In the genomic region with DNA sequence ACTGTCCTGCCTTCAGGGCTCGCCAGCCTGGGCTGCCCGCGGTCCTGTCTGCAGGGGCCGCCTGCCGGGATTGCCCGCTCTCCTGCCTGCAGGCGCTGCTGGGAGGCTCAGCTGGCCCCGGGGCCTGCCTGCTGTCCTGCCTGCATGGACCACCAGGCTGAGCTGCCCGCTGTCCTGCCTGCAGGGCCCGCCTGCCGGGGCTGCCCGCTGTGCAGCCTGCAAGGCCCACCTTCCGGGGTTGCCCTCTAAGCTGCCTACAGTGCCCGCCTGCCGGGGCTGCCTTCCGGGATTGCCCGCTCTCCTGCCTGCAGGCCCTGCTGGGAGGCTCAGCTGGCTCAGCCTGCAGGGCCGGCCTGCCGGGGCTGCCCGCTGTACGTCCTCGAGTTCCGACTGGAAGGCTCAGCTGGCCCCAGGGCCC, we compare ENCODE assay signal across 8 cellular contexts.
DNase-seq lines count a peak whose midpoint lies in the region; ATAC-seq and TF ChIP-seq lines count a peak whose summit lies in the region.

No MANE protein-coding gene starts in this region.

- H3K27ac ChIP-seq in IMR-90 (ENCODE audit: insufficient read depth, low read length) (no peak overlapping the region), upper lobe of left lung (peak overlapping the region in 2 of 4 donors; percentile 77 to 79)

- H3K9me3 ChIP-seq in IMR-90 (ENCODE audit: control insufficient read depth, insufficient read depth, low read length) = peaks cover 19% of the 10 kb centered on the region
- H3K9me3 ChIP-seq in upper lobe of left lung = peaks cover 18 to 71% (median 35%) of the 10 kb centered on the region in 4 donors

- H3K79me1 ChIP-seq in IMR-90 (ENCODE audit: low read depth in 1 of 2, low read length in 2 of 2) = no peaks in the 10 kb centered on the region

- no peak overlapping the region for H2AK9ac ChIP-seq in IMR-90 (replicated peaks; ENCODE audit: low read depth, low read length, poor library complexity)

- no peak overlapping the region for H4K91ac ChIP-seq in IMR-90 (ENCODE audit: insufficient read depth, low read depth, low read length)

- dilution Hi-C loops in IMR-90 (cut with HindIII; ENCODE audit: low sequenced_read_pairs, unreplicated experiment) = no loop called here

- H2BK20ac ChIP-seq in IMR-90 (ENCODE audit: low read depth, low read length) = no peak overlapping the region

- no peaks in the 10 kb centered on the region for H3K36me3 ChIP-seq in IMR-90 (ENCODE audit: control insufficient read depth, insufficient read depth, low read length)
- no peaks in the 10 kb centered on the region for H3K36me3 ChIP-seq in upper lobe of left lung

- H3K4me3 ChIP-seq in IMR-90 (ENCODE audit: insufficient read depth, low read depth, low read length) (0 out of 2 replicates have a peak overlapping the region, but pooled peaks have one; percentile 18), upper lobe of left lung (peak overlapping the region in 2 of 4 donors; percentile 56 to 57)

- intact Hi-C loops in IMR-90 (cut with micrococcal nuclease) = no loop called here

- H2BK5ac ChIP-seq in IMR-90 (ENCODE audit: low read depth, low read length, poor library complexity, severe bottlenecking) = no peak overlapping the region

- H3K14ac ChIP-seq in IMR-90 (replicated peaks; ENCODE audit: low read depth, low read length) = no peak overlapping the region

- TF ChIP-seq CTCF in IMR-90 (conservative IDR thresholded peaks at IDR 0.05; ENCODE audit: low read depth, low read length) (no peak), upper lobe of left lung (IDR thresholded peaks at IDR 0.05) (peak in 1 of 6 experiments; percentile 25)

- H3K23ac ChIP-seq in IMR-90 (ENCODE audit: low read depth, low read length) = no peak overlapping the region

- DNase-seq in GDM1 (lab: John Stamatoyannopoulos, UW) = peak; percentile 84
- DNase-seq in IMR-90 = no peak
- DNase-seq in activated naive CD4-positive, alpha-beta T cell treated with Interleukin-2 at 50 U/mL for 16 hours = peak; percentile 52
- DNase-seq in mucosa of gallbladder (ENCODE audit: low spot score) = peak; percentile 10
- peak in 1 of 2 donors; percentile 89 for DNase-seq in upper lobe of left lung
- DNase-seq in nucleus accumbens (lab: John Stamatoyannopoulos, UW) = no peak
- DNase-seq in NCI-H2107 (lab: John Stamatoyannopoulos, UW) = no peak

- POLR2A ChIA-PET in IMR-90 (lab: Charles Lee; ENCODE audit: unreplicated experiment) = no interaction called here

- no peaks in the 10 kb centered on the region for H3K9me1 ChIP-seq in IMR-90 (ENCODE audit: insufficient read depth, low read length)

- no peak overlapping the region for H2BK15ac ChIP-seq in IMR-90 (ENCODE audit: low read depth, low read length)

- no peak overlapping the region for H4K5ac ChIP-seq in IMR-90 (ENCODE audit: low read depth, low read length)

- ATAC-seq in IMR-90 (ENCODE audit: low read depth) (no peak), upper lobe of left lung (ENCODE audit: low FRiP score in 2 of 2) (peak; percentile 84 to 86), GM19023 (IDR thresholded peaks at IDR 0.05; ENCODE audit: unreplicated experiment) (no peak)

- in situ Hi-C loops in IMR-90 (cut with MboI; ENCODE audit: low sequenced_read_pairs) = no loop called here

- no peaks in the 10 kb centered on the region for H3K4me1 ChIP-seq in IMR-90 (ENCODE audit: control insufficient read depth, insufficient read depth, low read length)
- no peaks in the 10 kb centered on the region for H3K4me1 ChIP-seq in upper lobe of left lung

- H2AK5ac ChIP-seq in IMR-90 (ENCODE audit: low read depth, low read length) = no peak overlapping the region

- no peak overlapping the region for H2AFZ ChIP-seq in IMR-90 (replicated peaks; ENCODE audit: low read length, poor library complexity)

- no peak for TF ChIP-seq RAD21 in IMR-90 (IDR thresholded peaks at IDR 0.05; ENCODE audit: low read length)

- H3K56ac ChIP-seq in IMR-90 (ENCODE audit: extremely low read depth, insufficient read depth, low read length) = no peak overlapping the region

- CTCF ChIA-PET in IMR-90 (lab: Yijun Ruan, JAX) = no interaction called here

- TF ChIP-seq POLR2A in IMR-90 (IDR thresholded peaks at IDR 0.05; ENCODE audit: low read depth, low read length) = no peak
- no peak for TF ChIP-seq POLR2A in upper lobe of left lung (IDR thresholded peaks at IDR 0.05)

- TF ChIP-seq EP300 in upper lobe of left lung (IDR thresholded peaks at IDR 0.05) = no peak

- WGBS in IMR-90 (ENCODE audit: extremely low coverage in 2 of 2, insufficient read length in 1 of 2), 2 experiments = 63% methylated on average over 10 of the region's 23 CpGs; no CpG with 5 or more reads in 1 of the 2 experiments
- WGBS in upper lobe of left lung, 2 donors = 80% methylated on average over 2 of the region's 23 CpGs; no CpG with 5 or more reads in 1 of the 2 donors

- no peak overlapping the region for H2BK120ac ChIP-seq in IMR-90 (ENCODE audit: low read depth, low read length)

- H3K18ac ChIP-seq in IMR-90 (ENCODE audit: low read depth, low read length) = no peak overlapping the region

- H3K9ac ChIP-seq in IMR-90 (ENCODE audit: low read depth, low read length) = no peak overlapping the region

- H3K4ac ChIP-seq in IMR-90 (ENCODE audit: low read depth, low read length) = no peak overlapping the region

- BruUV-seq in IMR-90 (replicated peaks; lab: Mats Ljungman, UMichigan) = no TSS peak

- H4K20me1 ChIP-seq in IMR-90 (ENCODE audit: insufficient read depth, low read length) = no peaks in the 10 kb centered on the region

- H3K4me2 ChIP-seq in IMR-90 (ENCODE audit: low read depth, low read length) = no peak overlapping the region

- no peak overlapping the region for H4K8ac ChIP-seq in IMR-90 (ENCODE audit: low read depth in 2 of 2, low read length in 2 of 2)

- H3K27me3 ChIP-seq in IMR-90 (ENCODE audit: control insufficient read depth, insufficient read depth, low read length) = no peaks in the 10 kb centered on the region
- no peaks in the 10 kb centered on the region for H3K27me3 ChIP-seq in upper lobe of left lung

TF ChIP-seq in IMR-90, 13 proteins besides CTCF, POLR2A, EP300 and RAD21:
- no peak for TF ChIP-seq NFE2L2 (IDR thresholded peaks at IDR 0.05; ENCODE audit: low read depth, low read length)
- TF ChIP-seq CEBPB (IDR thresholded peaks at IDR 0.05; ENCODE audit: low read depth, low read length) = no peak
- no peak for TF ChIP-seq RCOR1 (IDR thresholded peaks at IDR 0.05; ENCODE audit: insufficient replicate concordance, low read length)
- no peak for TF ChIP-seq CHD1 (IDR thresholded peaks at IDR 0.05; ENCODE audit: low read depth, low read length)
- TF ChIP-seq RFX5 (IDR thresholded peaks at IDR 0.05; ENCODE audit: low read depth, low read length) = no peak
- TF ChIP-seq, protein P1, sequence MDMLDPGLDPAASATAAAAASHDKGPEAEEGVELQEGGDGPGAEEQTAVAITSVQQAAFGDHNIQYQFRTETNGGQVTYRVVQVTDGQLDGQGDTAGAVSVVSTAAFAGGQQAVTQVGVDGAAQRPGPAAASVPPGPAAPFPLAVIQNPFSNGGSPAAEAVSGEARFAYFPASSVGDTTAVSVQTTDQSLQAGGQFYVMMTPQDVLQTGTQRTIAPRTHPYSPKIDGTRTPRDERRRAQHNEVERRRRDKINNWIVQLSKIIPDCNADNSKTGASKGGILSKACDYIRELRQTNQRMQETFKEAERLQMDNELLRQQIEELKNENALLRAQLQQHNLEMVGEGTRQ (IDR thresholded peaks at IDR 0.05; ENCODE audit: low read depth, low read length) = no peak
- no peak for TF ChIP-seq BHLHE40 (IDR thresholded peaks at IDR 0.05; ENCODE audit: low read depth, low read length)
- no peak for TF ChIP-seq ELK1 (IDR thresholded peaks at IDR 0.05; ENCODE audit: borderline replicate concordance, low read depth, low read length)
- TF ChIP-seq FOS (IDR thresholded peaks at IDR 0.05; ENCODE audit: low read depth, low read length) = no peak
- TF ChIP-seq MXI1 (IDR thresholded peaks at IDR 0.05; ENCODE audit: borderline replicate concordance, low read depth, low read length) = no peak
- no peak for TF ChIP-seq MAZ (IDR thresholded peaks at IDR 0.05; ENCODE audit: borderline replicate concordance, low read depth, low read length)
- TF ChIP-seq SMC3 (IDR thresholded peaks at IDR 0.05; ENCODE audit: low read depth, low read length) = no peak

Comparison
In these comparisons a context has a peak if more than half of its experiments do, and no peak if none do; other contexts are left out.
1. DNase-seq: peak in GDM1 (single experiment), activated naive CD4-positive, alpha-beta T cell treated with Interleukin-2 at 50 U/mL for 16 hours (single experiment) and mucosa of gallbladder (single experiment); none in IMR-90 (single experiment), nucleus accumbens (0 of 56) and NCI-H2107 (single experiment).
2. ATAC-seq: peak in upper lobe of left lung (2 of 2); none in IMR-90 (single experiment) and GM19023 (single experiment).